16 cellular contexts compared by ENCODE assay signal in genomic region chr16:84759061-84759460, GRCh38. TPM values are rescaled to one million over a fixed set of nuclear protein-coding genes. Genes with fewer than 3 reads are reported as not detected.
DNase-seq lines count a peak whose midpoint lies in the region; ATAC-seq, FAIRE-seq and TF ChIP-seq lines count a peak whose summit lies in the region.
"Had no signal": no experiment of that assay in that cellular context is flagged by ENCODE, and none has a peak within 500 bp of the region (broad histone marks: within the 10 kb centered on the region; RNA-seq: fewer than 3 reads in every experiment).

No MANE protein-coding gene starts in this region.

- intact Hi-C loops in tibial artery (cut with DNase I; ENCODE audit: low total_unique reads) (loop anchor here (5.0 kb wide), 1 partner anchor 208 kb away; no protein-coding TSS in a partner anchor), kidney (cut with DNase I) (no loop called here)

- H3K27ac ChIP-seq in BLaER1, result no peak overlapping the region
- H3K27ac ChIP-seq in CD8-positive, alpha-beta memory T cell (ENCODE audit: low read depth, low read length), result no peak overlapping the region
- H3K27ac ChIP-seq in tibial artery, result no peak overlapping the region
- H3K27ac ChIP-seq in kidney (ENCODE audit: low read depth in 2 of 2, low read length in 2 of 2), result peak overlapping the region in 1 of 2 donors; percentile 30
- H3K27ac ChIP-seq: C4-2B, KMS-11 had no signal

- no peaks in the 10 kb centered on the region for H3K9me3 Mint-ChIP-seq in CD8-positive, alpha-beta memory T cell
- no peaks in the 10 kb centered on the region for H3K9me3 Mint-ChIP-seq in activated CD8-positive, alpha-beta T cell treated with anti-CD3 and anti-CD28 coated beads, Interleukin-2, amount 10 ng/mL, durations not matched to agents 7 days and 5 days (ENCODE audit: insufficient read depth)
- no peaks in the 10 kb centered on the region for H3K9me3 Mint-ChIP-seq in memory B cell
- H3K9me3 Mint-ChIP-seq: stimulated activated memory B cell treated with anti-CD40 and anti-IgM and Interleukin-4, amounts not matched to agents 10 μg/mL and 1 μg/mL and 100 μg/mL, for 72 hours had no signal

- H3K4me3 ChIP-seq in BLaER1, result no peak overlapping the region
- H3K4me3 ChIP-seq in CD8-positive, alpha-beta memory T cell (ENCODE audit: low read length), result no peak overlapping the region
- no peak overlapping the region for H3K4me3 ChIP-seq in tibial artery
- H3K4me3 ChIP-seq in kidney (ENCODE audit: low read length in 2 of 2), result no peak overlapping the region

- H3K4me3 Mint-ChIP-seq in CD8-positive, alpha-beta memory T cell, result peak overlapping the region in 2 of 7 donors; percentile 17 to 42
- no peak overlapping the region for H3K4me3 Mint-ChIP-seq in activated CD8-positive, alpha-beta T cell treated with anti-CD3 and anti-CD28 coated beads, Interleukin-2, amount 10 ng/mL, durations not matched to agents 7 days and 5 days
- H3K4me3 Mint-ChIP-seq in memory B cell, result no peak overlapping the region
- H3K4me3 Mint-ChIP-seq: stimulated activated memory B cell treated with anti-CD40 and anti-IgM and Interleukin-4, amounts not matched to agents 10 μg/mL and 1 μg/mL and 100 μg/mL, for 72 hours had no signal

- TF ChIP-seq CTCF in GM10248 (IDR thresholded peaks at IDR 0.05; ENCODE audit: control extremely low read depth, extremely low read depth, low read depth, missing control alignments), result no peak
- TF ChIP-seq CTCF in tibial artery (IDR thresholded peaks at IDR 0.05), result no peak
- TF ChIP-seq CTCF in kidney (IDR thresholded peaks at IDR 0.05; ENCODE audit: borderline replicate concordance, extremely low read depth, insufficient read depth), result no peak

- H3K36me3 Mint-ChIP-seq in CD8-positive, alpha-beta memory T cell, result peaks cover 0 to 64% (median 7%) of the 10 kb centered on the region in 3 donors
- H3K36me3 Mint-ChIP-seq in activated CD8-positive, alpha-beta T cell treated with anti-CD3 and anti-CD28 coated beads, Interleukin-2, amount 10 ng/mL, durations not matched to agents 7 days and 5 days (ENCODE audit: low read depth), result peaks cover 39% of the 10 kb centered on the region
- peaks cover 23% of the 10 kb centered on the region for H3K36me3 Mint-ChIP-seq in memory B cell

- CTCF ChIA-PET in CD8-positive, alpha-beta memory T cell (lab: Charles Lee), result interaction anchor here (1.4 kb wide), 1 partner anchor 193 kb away, joined by 3 read pairs; no protein-coding TSS in a partner anchor
- CTCF ChIA-PET in activated CD8-positive, alpha-beta T cell treated with anti-CD3 and anti-CD28 coated beads, Interleukin-2, amount 10 ng/mL, durations not matched to agents 7 days and 5 days (lab: Charles Lee), result interaction anchor here (1.0 to 4.0 kb wide), 5 partner anchors 20 to 212 kb away, joined by 3 to 26 read pairs (median 17); no protein-coding TSS in a partner anchor
- CTCF ChIA-PET in GM10248 (lab: Yijun Ruan, JAX), result interaction anchor here (0.9 to 5.4 kb wide), 6 partner anchors 11 to 212 kb away, joined by 3 to 33 read pairs (median 8); no protein-coding TSS in a partner anchor

- no peak for FAIRE-seq in kidney (lab: Jason Lieb, UNC)

- H3K4me1 ChIP-seq in BLaER1 (peaks cover 38% of the 10 kb centered on the region), tibial artery (peaks cover 0 to 14% (median 6%) of the 10 kb centered on the region in 4 donors), kidney (ENCODE audit: control insufficient read depth in 1 of 2, insufficient read depth in 1 of 2, low read depth in 1 of 2, low read length in 2 of 2) (peaks cover 0 to 8% of the 10 kb centered on the region in 2 donors)
- peaks cover 46% of the 10 kb centered on the region for H3K4me1 ChIP-seq in CD8-positive, alpha-beta memory T cell (ENCODE audit: insufficient read depth, low read length)

- peaks cover 100% of the 10 kb centered on the region for H4K20me1 ChIP-seq in BLaER1

- ATAC-seq in activated CD8-positive, alpha-beta T cell treated with anti-CD3 and anti-CD28 coated beads, Interleukin-2, amount 10 ng/mL, durations not matched to agents 7 days and 5 days, result peak; percentile 38
- ATAC-seq in memory B cell (ENCODE audit: low read depth), result no peak
- ATAC-seq: stimulated activated memory B cell treated with anti-CD40 and anti-IgM and Interleukin-4, amounts not matched to agents 10 μg/mL and 1 μg/mL and 100 μg/mL, for 72 hours had no signal

- peak overlapping the region; percentile 70 for H3K4me2 ChIP-seq in BLaER1
- H3K4me2 ChIP-seq: KMS-11 had no signal

- H3K9me3 ChIP-seq in BLaER1 (no peaks in the 10 kb centered on the region), tibial artery (no peaks in the 10 kb centered on the region), kidney (ENCODE audit: control insufficient read depth in 1 of 2, low read length in 2 of 2) (no peaks in the 10 kb centered on the region)
- no peaks in the 10 kb centered on the region for H3K9me3 ChIP-seq in CD8-positive, alpha-beta memory T cell (ENCODE audit: low read length)

- H3K27me3 Mint-ChIP-seq in CD8-positive, alpha-beta memory T cell, result no peaks in the 10 kb centered on the region
- H3K27me3 Mint-ChIP-seq in activated CD8-positive, alpha-beta T cell treated with anti-CD3 and anti-CD28 coated beads, Interleukin-2, amount 10 ng/mL, durations not matched to agents 7 days and 5 days (ENCODE audit: low read depth), result no peaks in the 10 kb centered on the region
- H3K27me3 Mint-ChIP-seq in memory B cell, result no peaks in the 10 kb centered on the region
- H3K27me3 Mint-ChIP-seq: stimulated activated memory B cell treated with anti-CD40 and anti-IgM and Interleukin-4, amounts not matched to agents 10 μg/mL and 1 μg/mL and 100 μg/mL, for 72 hours had no signal

- H3K36me3 ChIP-seq in BLaER1 (peaks cover 86% of the 10 kb centered on the region), tibial artery (peaks cover 14 to 48% (median 21%) of the 10 kb centered on the region in 3 donors), kidney (ENCODE audit: control insufficient read depth in 1 of 2, insufficient read depth in 2 of 2, low read length in 2 of 2) (peaks cover 14 to 21% of the 10 kb centered on the region in 2 donors)
- peaks cover 22% of the 10 kb centered on the region for H3K36me3 ChIP-seq in CD8-positive, alpha-beta memory T cell (ENCODE audit: insufficient read depth, low read length)

- peaks cover 45 to 59% (median 58%) of the 10 kb centered on the region in 3 donors for H3K4me1 Mint-ChIP-seq in CD8-positive, alpha-beta memory T cell
- peaks cover 31% of the 10 kb centered on the region for H3K4me1 Mint-ChIP-seq in activated CD8-positive, alpha-beta T cell treated with anti-CD3 and anti-CD28 coated beads, Interleukin-2, amount 10 ng/mL, durations not matched to agents 7 days and 5 days (ENCODE audit: low read depth)
- H3K4me1 Mint-ChIP-seq in memory B cell, result peaks cover 29% of the 10 kb centered on the region

- no peak overlapping the region for H3K9ac ChIP-seq in BLaER1
- H3K9ac ChIP-seq in kidney (ENCODE audit: low read length in 2 of 2), result no peak overlapping the region
- H3K9ac ChIP-seq: KMS-11 had no signal

- H3K27ac Mint-ChIP-seq in CD8-positive, alpha-beta memory T cell, result peak overlapping the region; percentile 18 to 90 (median 58)
- peak overlapping the region; percentile 7 for H3K27ac Mint-ChIP-seq in activated CD8-positive, alpha-beta T cell treated with anti-CD3 and anti-CD28 coated beads, Interleukin-2, amount 10 ng/mL, durations not matched to agents 7 days and 5 days
- H3K27ac Mint-ChIP-seq in memory B cell, result peak overlapping the region; percentile 5
- H3K27ac Mint-ChIP-seq: stimulated activated memory B cell treated with anti-CD40 and anti-IgM and Interleukin-4, amounts not matched to agents 10 μg/mL and 1 μg/mL and 100 μg/mL, for 72 hours had no signal

- DNase-seq in CD8-positive, alpha-beta memory T cell, result peak in 3 of 5 donors; percentile 6 to 79 (median 51)
- DNase-seq in activated CD8-positive, alpha-beta T cell treated with anti-CD3 and anti-CD28 coated beads, Interleukin-2, amount 10 ng/mL, durations not matched to agents 7 days and 5 days, result no peak
- DNase-seq in memory B cell (ENCODE audit: low spot score in 2 of 2) (no peak), middle frontal gyrus (ENCODE audit: extremely low spot score, low spot score) (no peak), GM10248 (ENCODE audit: extremely low spot score) (no peak), tibial artery (no peak), kidney (no peak)
- DNase-seq: islet precursor cell; NCI-H187; NCI-H69; RPMI8226; stimulated activated CD4-positive, alpha-beta T cell treated with anti-CD3 and anti-CD28 coated beads, Interleukin-4, amount 100 ng/mL, for 1 hour had no signal

- H3K27me3 ChIP-seq in BLaER1 (no peaks in the 10 kb centered on the region), tibial artery (no peaks in the 10 kb centered on the region)
- H3K27me3 ChIP-seq in CD8-positive, alpha-beta memory T cell (ENCODE audit: insufficient read depth, low read length, poor library complexity, severe bottlenecking), result no peaks in the 10 kb centered on the region

- POLR2A ChIA-PET in CD8-positive, alpha-beta memory T cell (lab: Charles Lee), result interaction anchor here (0.6 kb wide), 1 partner anchor 270 kb away, joined by 6 read pairs; no protein-coding TSS in a partner anchor
- POLR2A ChIA-PET in activated CD8-positive, alpha-beta T cell treated with anti-CD3 and anti-CD28 coated beads, Interleukin-2, amount 10 ng/mL, durations not matched to agents 7 days and 5 days (lab: Charles Lee), result no interaction called here
- POLR2A ChIA-PET in GM10248 (lab: Yijun Ruan, JAX), result no interaction called here

RNA-seq across cellular contexts. Expression of gene USP10, which starts 59.3 kb away (rescaled TPM):
- 100 to 1,000 TPM; 143 to 146 TPM for total RNA-seq in CD8-positive, alpha-beta memory T cell
- polyA plus RNA-seq in CD8-positive, alpha-beta memory T cell, result 86.1 TPM
- 10 to 100 TPM; 82.9 to 88.3 TPM for total RNA-seq in activated CD8-positive, alpha-beta T cell treated with anti-CD3 and anti-CD28 coated beads, Interleukin-2, amount 10 ng/mL, durations not matched to agents 7 days and 5 days
- total RNA-seq in kidney, result 79.5 TPM
- 36.8 TPM for polyA plus RNA-seq in kidney (ENCODE audit: insufficient read depth, low read depth, low replicate concordance)

Comparison
In these comparisons a context has a peak if more than half of its experiments do, and no peak if none do; other contexts are left out.
1. DNase-seq: peak in CD8-positive, alpha-beta memory T cell (3 of 5); none in activated CD8-positive, alpha-beta T cell treated with anti-CD3 and anti-CD28 coated beads, Interleukin-2, amount 10 ng/mL, durations not matched to agents 7 days and 5 days (single experiment), memory B cell (0 of 2), middle frontal gyrus (single experiment), GM10248 (single experiment), tibial artery (0 of 2) and kidney (single experiment).
2. H3K27ac Mint-ChIP-seq: peak in every context shown above with its lines; median percentile 58 in CD8-positive, alpha-beta memory T cell; 7 in activated CD8-positive, alpha-beta T cell treated with anti-CD3 and anti-CD28 coated beads, Interleukin-2, amount 10 ng/mL, durations not matched to agents 7 days and 5 days; 5 in memory B cell.